ENCODE assay signal across 1 cellular context in genomic region chr1:214003233-214003632, GRCh38.
TF ChIP-seq lines count a peak whose summit lies in the region.

No MANE protein-coding gene starts in this region.

TF ChIP-seq in K562, 482 proteins besides CTCF, POLR2A, EP300 and RAD21 (continued from another document and continues in another):
- TF ChIP-seq CHCHD3 (CRISPR knock-in tag; IDR thresholded peaks at IDR 0.05) = no peak
- no peak for TF ChIP-seq ZNF518B (CRISPR knock-in tag; IDR thresholded peaks at IDR 0.05)
- no peak for TF ChIP-seq PBX2 (CRISPR knock-in tag; IDR thresholded peaks at IDR 0.05; ENCODE audit: low read depth)
- peak; percentile 94 for TF ChIP-seq PBX2 (tag; conservative IDR thresholded peaks at IDR 0.05; ENCODE audit: low read depth)
- no peak for TF ChIP-seq BRF2 (IDR thresholded peaks at IDR 0.05; ENCODE audit: borderline replicate concordance, insufficient read depth, insufficient read length)
- TF ChIP-seq PHB2 (IDR thresholded peaks at IDR 0.05; ENCODE audit: low read depth) = peak; percentile 43; the same call in 1 of the 2 replicates
- no peak for TF ChIP-seq ERF (CRISPR knock-in tag; IDR thresholded peaks at IDR 0.05)
- peak in 1 of 2 experiments; percentile 66; a peak in 2 of 4 replicates for TF ChIP-seq ZNF639 (CRISPR knock-in tag; conservative IDR thresholded peaks at IDR 0.05 in 1 of 2, IDR thresholded peaks at IDR 0.05 in 1 of 2)
- no peak for TF ChIP-seq SRF (CRISPR knock-in tag; IDR thresholded peaks at IDR 0.05)
- TF ChIP-seq NFE2 (IDR thresholded peaks at IDR 0.05; ENCODE audit: low read depth) = 0 out of 2 replicates have a peak, but pooled peaks have one; percentile 18
- no peak for TF ChIP-seq ATF1 (CRISPR knock-in tag; IDR thresholded peaks at IDR 0.05)
- peak; percentile 22; the same call in 1 of the 2 replicates for TF ChIP-seq ATF1 (tag; IDR thresholded peaks at IDR 0.05)
- no peak for TF ChIP-seq TAF7 (tag; IDR thresholded peaks at IDR 0.05)
- TF ChIP-seq MEIS2 (IDR thresholded peaks at IDR 0.05; ENCODE audit: partially characterized antibody) = peak; percentile 95
- TF ChIP-seq ZNF146 (CRISPR knock-in tag; IDR thresholded peaks at IDR 0.05; ENCODE audit: unreplicated experiment) = no peak
- TF ChIP-seq CREB1 (IDR thresholded peaks at IDR 0.05) = peak; percentile 63; the same call in 1 of the 2 replicates
- TF ChIP-seq CREB1 (CRISPR knock-in tag; IDR thresholded peaks at IDR 0.05) = no peak
- TF ChIP-seq SRSF1 (IDR thresholded peaks at IDR 0.05; ENCODE audit: low read depth, low read length) = no peak
- TF ChIP-seq SOX6 (IDR thresholded peaks at IDR 0.05) = peak; percentile 91
- peak; percentile 85 for TF ChIP-seq NCOR1 (IDR thresholded peaks at IDR 0.05)
- no peak for TF ChIP-seq REST (CRISPR knock-in tag; IDR thresholded peaks at IDR 0.05; ENCODE audit: low read depth)
- 0 out of 2 replicates have a peak, but pooled peaks have one; percentile 43 for TF ChIP-seq ZNF644 (tag; IDR thresholded peaks at IDR 0.05; ENCODE audit: low read depth)
- TF ChIP-seq ZNF282 (CRISPR knock-in tag; IDR thresholded peaks at IDR 0.05) = no peak
- TF ChIP-seq ZMIZ1 (IDR thresholded peaks at IDR 0.05; ENCODE audit: low read depth in 2 of 2, low read length in 2 of 2) = peak in 1 of 2 experiments; percentile 74; a peak in 1 of 4 replicates
- no peak for TF ChIP-seq OTX1 (CRISPR knock-in tag; IDR thresholded peaks at IDR 0.05)
- TF ChIP-seq PHTF2 (CRISPR knock-in tag; IDR thresholded peaks at IDR 0.05) = no peak
- no peak for TF ChIP-seq HSF4 (CRISPR knock-in tag; IDR thresholded peaks at IDR 0.05; ENCODE audit: borderline replicate concordance)
- TF ChIP-seq MNT (conservative IDR thresholded peaks at IDR 0.05) = no peak
- no peak for TF ChIP-seq POLR3G (IDR thresholded peaks at IDR 0.05; ENCODE audit: extremely low read depth, insufficient read length, insufficient replicate concordance)
- TF ChIP-seq CBFA2T3 (IDR thresholded peaks at IDR 0.05) = peak; percentile 94
- no peak for TF ChIP-seq ELF4 (CRISPR knock-in tag; IDR thresholded peaks at IDR 0.05)
- TF ChIP-seq GATAD2A (IDR thresholded peaks at IDR 0.05) = no peak
- TF ChIP-seq ZFX (CRISPR knock-in tag; IDR thresholded peaks at IDR 0.05) = no peak
- TF ChIP-seq KHSRP (IDR thresholded peaks at IDR 0.05) = 0 out of 2 replicates have a peak, but pooled peaks have one; percentile 29
- no peak for TF ChIP-seq DACH1 (IDR thresholded peaks at IDR 0.05; ENCODE audit: partially characterized antibody)
- TF ChIP-seq MECOM (CRISPR knock-in tag; IDR thresholded peaks at IDR 0.05) = no peak
- TF ChIP-seq ZNF57 (CRISPR knock-in tag; IDR thresholded peaks at IDR 0.05) = no peak
- no peak for TF ChIP-seq SRSF9 (IDR thresholded peaks at IDR 0.05; ENCODE audit: borderline replicate concordance, low read depth, low read length)
- TF ChIP-seq ZNF668 (CRISPR knock-in tag; IDR thresholded peaks at IDR 0.05) = no peak
- TF ChIP-seq TGIF2 (CRISPR knock-in tag; IDR thresholded peaks at IDR 0.05) = no peak
- TF ChIP-seq BMI1 (IDR thresholded peaks at IDR 0.05; ENCODE audit: low read length) = no peak
- TF ChIP-seq KLF16 (IDR thresholded peaks at IDR 0.05) = peak; percentile 75
- TF ChIP-seq KLF1 (tag; IDR thresholded peaks at IDR 0.05) = no peak
- no peak for TF ChIP-seq GTF2A2 (tag; IDR thresholded peaks at IDR 0.05)
- TF ChIP-seq NR3C1 (CRISPR knock-in tag; IDR thresholded peaks at IDR 0.05) = no peak
- TF ChIP-seq RBM34 (IDR thresholded peaks at IDR 0.05; ENCODE audit: borderline replicate concordance, insufficient read depth, low read length) = no peak
- TF ChIP-seq ZNF584 (CRISPR knock-in tag; IDR thresholded peaks at IDR 0.05; ENCODE audit: low read depth) = 0 out of 2 replicates have a peak, but pooled peaks have one; percentile 50
- TF ChIP-seq ZHX1 (conservative IDR thresholded peaks at IDR 0.05; ENCODE audit: low read length) = no peak
- TF ChIP-seq ZNF589 (CRISPR knock-in tag; IDR thresholded peaks at IDR 0.05; ENCODE audit: low read depth) = peak; percentile 90
